21 cellular contexts compared by ENCODE assay signal in genomic region chr1:246297314-246298273, GRCh38.
DNase-seq lines count a peak whose midpoint lies in the region; ATAC-seq, FAIRE-seq and TF ChIP-seq lines count a peak whose summit lies in the region.
"Had no signal": no experiment of that assay in that cellular context is flagged by ENCODE, and none has a peak within 500 bp of the region (broad histone marks: within the 10 kb centered on the region; RNA-seq: fewer than 3 reads in every experiment).

No MANE protein-coding gene starts in this region.

- no peaks in the 10 kb centered on the region for H3K36me3 ChIP-seq in prostate gland
- H3K36me3 ChIP-seq: heart right ventricle, spleen, suprapubic skin, vagina had no signal

- H3K27me3 ChIP-seq in prostate gland (replicated peaks; ENCODE audit: insufficient read depth), result no peaks in the 10 kb centered on the region
- H3K27me3 ChIP-seq: heart right ventricle, spleen, suprapubic skin, vagina had no signal

- POLR2A ChIA-PET in RWPE1 (lab: Yijun Ruan, JAX; ENCODE audit: low non-redundant PET), result no interaction called here

- WGBS in prostate gland, result 79% methylated on average over 5 of the region's 5 CpGs

- CTCF ChIA-PET in RWPE1 (lab: Yijun Ruan, JAX), result interaction anchor here (0.6 kb wide), 1 partner anchor 143 kb away, joined by 3 read pairs; no protein-coding TSS in a partner anchor

- H3K27ac ChIP-seq in RWPE1, result no peak overlapping the region
- no peak overlapping the region for H3K27ac ChIP-seq in prostate gland
- H3K27ac ChIP-seq: heart right ventricle, spleen, suprapubic skin, vagina had no signal

- no peak overlapping the region for H3K4me3 ChIP-seq in AG10803 (ENCODE audit: low read length)
- no peak overlapping the region for H3K4me3 ChIP-seq in epithelial cell of esophagus (ENCODE audit: low read length)
- H3K4me3 ChIP-seq in prostate gland, result no peak overlapping the region
- H3K4me3 ChIP-seq: heart right ventricle, spleen, suprapubic skin, vagina had no signal

- intact Hi-C loops in prostate gland (cut with DNase I), result no loop called here

- TF ChIP-seq CTCF in AG10803 (conservative IDR thresholded peaks at IDR 0.05; ENCODE audit: low read length) (0 out of 2 replicates have a peak, but pooled peaks have one; percentile 7), RWPE1 (conservative IDR thresholded peaks at IDR 0.05; ENCODE audit: low read depth) (no peak), epithelial cell of esophagus (IDR thresholded peaks at IDR 0.05; ENCODE audit: insufficient read depth, low read depth, low read length, missing control alignments) (no peak), prostate gland (IDR thresholded peaks at IDR 0.05) (no peak)

- no peaks in the 10 kb centered on the region for H3K9me3 ChIP-seq in prostate gland
- H3K9me3 ChIP-seq: heart right ventricle, spleen, suprapubic skin, vagina had no signal

- DNase-seq in AG10803 (ENCODE audit: low read depth), result no peak
- no peak for DNase-seq in H54 (ENCODE audit: insufficient read length, low spot score)
- DNase-seq in RWPE1 (ENCODE audit: low spot score), result peak; percentile 30
- peak; percentile 80 for DNase-seq in epithelial cell of esophagus (ENCODE audit: low read depth)
- DNase-seq in kidney glomerular epithelial cell (lab: John Stamatoyannopoulos, UW), result no peak
- DNase-seq in midbrain (lab: John Stamatoyannopoulos, UW), result no peak
- DNase-seq in prostate gland (ENCODE audit: low spot score), result no peak
- DNase-seq: activated CD4-positive, CD25-positive, alpha-beta regulatory T cell treated with anti-CD3 and anti-CD28 coated beads, Interleukin-2, amount 50 U/mL, for 72 hours; activated gamma-delta T cell; central memory CD4-positive, alpha-beta T cell; effector CD8-positive, alpha-beta T cell; heart right ventricle; Karpas-422; mesenchymal stem cell; NCI-H1694 treated with DMSO at 0.1 percent for 48 hours; NCI-H524 treated with DMSO at 0.1 percent for 48 hours; spleen had no signal

- H3K4me1 ChIP-seq in prostate gland (replicated peaks), result peaks cover 9% of the 10 kb centered on the region

- ATAC-seq in GM21619 (IDR thresholded peaks at IDR 0.05; ENCODE audit: unreplicated experiment), result no peak
- ATAC-seq: heart right ventricle had no signal

- FAIRE-seq in H54 (lab: Jason Lieb, UNC), result peak; percentile 61
- FAIRE-seq: islet of Langerhans had no signal

- TF ChIP-seq POLR2A in H54 (IDR thresholded peaks at IDR 0.05; ENCODE audit: low read depth, low read length) (no peak), prostate gland (IDR thresholded peaks at IDR 0.05) (no peak)

Comparison
In these comparisons a context has a peak if more than half of its experiments do, and no peak if none do; other contexts are left out.
1. DNase-seq: peak in RWPE1 (single experiment) and epithelial cell of esophagus (single experiment); none in AG10803 (single experiment), H54 (single experiment), kidney glomerular epithelial cell (single experiment), midbrain (single experiment) and prostate gland (single experiment).